ENCODE assay signal across 17 cellular contexts in the genomic region with DNA sequence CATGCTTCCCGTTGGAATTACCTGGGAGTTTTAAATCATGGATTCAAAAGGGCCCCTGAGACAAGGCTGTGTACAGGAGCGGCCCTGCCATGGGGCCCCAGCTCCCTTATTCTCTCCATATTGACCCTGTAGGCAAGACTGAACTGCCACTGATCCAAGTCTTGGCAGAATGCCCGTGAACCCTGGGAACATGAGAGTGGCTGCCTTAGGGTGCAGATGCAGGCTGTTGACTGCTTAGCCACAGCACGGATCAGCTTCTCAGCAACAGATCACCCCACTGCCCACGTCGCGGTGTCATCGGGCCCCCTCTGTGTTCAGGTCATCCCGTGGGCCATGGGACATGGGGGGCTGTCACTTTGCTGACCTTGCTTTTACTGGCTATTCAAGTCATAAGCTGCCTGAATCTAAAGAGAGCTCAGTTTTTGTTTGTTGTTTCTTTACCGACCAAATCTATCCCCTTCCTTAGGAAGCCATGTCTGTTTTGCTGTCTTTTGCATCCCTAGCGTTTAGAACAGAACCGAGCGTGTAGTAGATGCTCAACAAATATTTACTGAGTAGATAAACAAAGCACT.
"Had no signal": no experiment of that assay in that cellular context is flagged by ENCODE, and none has a peak within 500 bp of the region (broad histone marks: within the 10 kb centered on the region; RNA-seq: fewer than 3 reads in every experiment).

No MANE protein-coding gene starts in this region.

- H3K4me1 ChIP-seq: adrenal gland, breast epithelium, gastrocnemius medialis, prostate gland, right atrium auricular region had no signal

- H3K27me3 ChIP-seq: adrenal gland, breast epithelium, right atrium auricular region had no signal

- DNase-seq: activated CD4-positive, alpha-beta T cell treated with anti-CD3 and anti-CD28 coated beads for 1 hour; activated CD4-positive, alpha-beta T cell treated with anti-CD3 and anti-CD28 coated beads, Interleukin-2, amount 50 U/mL, for 48 hours; activated gamma-delta T cell; adrenal gland; cortex of kidney; gastrocnemius medialis; head of caudate nucleus; left ventricle myocardium inferior; mammary epithelial cell; transverse colon; WERI-Rb-1 had no signal

- H3K36me3 ChIP-seq: adrenal gland, breast epithelium, gastrocnemius medialis, left ventricle myocardium inferior, prostate gland, right atrium auricular region, transverse colon, WERI-Rb-1 had no signal

- ATAC-seq: activated naive CD4-positive, alpha-beta T cell treated with anti-CD3 and anti-CD28 coated beads, Interleukin-2, amount 50 U/mL, for 72 hours; esophagus mucosa; gastrocnemius medialis had no signal

- H3K27ac ChIP-seq: adrenal gland, breast epithelium, gastrocnemius medialis, prostate gland, right atrium auricular region, transverse colon, WERI-Rb-1 had no signal

- H3K4me3 ChIP-seq: adrenal gland, breast epithelium, gastrocnemius medialis, left ventricle myocardium inferior, prostate gland, right atrium auricular region, transverse colon had no signal

- H3K9me3 ChIP-seq: adrenal gland, breast epithelium, gastrocnemius medialis, left ventricle myocardium inferior, prostate gland, right atrium auricular region, transverse colon had no signal

- FAIRE-seq: astrocyte had no signal
